Comparison of ENCODE assay signal across 16 cellular contexts in the genomic region with DNA sequence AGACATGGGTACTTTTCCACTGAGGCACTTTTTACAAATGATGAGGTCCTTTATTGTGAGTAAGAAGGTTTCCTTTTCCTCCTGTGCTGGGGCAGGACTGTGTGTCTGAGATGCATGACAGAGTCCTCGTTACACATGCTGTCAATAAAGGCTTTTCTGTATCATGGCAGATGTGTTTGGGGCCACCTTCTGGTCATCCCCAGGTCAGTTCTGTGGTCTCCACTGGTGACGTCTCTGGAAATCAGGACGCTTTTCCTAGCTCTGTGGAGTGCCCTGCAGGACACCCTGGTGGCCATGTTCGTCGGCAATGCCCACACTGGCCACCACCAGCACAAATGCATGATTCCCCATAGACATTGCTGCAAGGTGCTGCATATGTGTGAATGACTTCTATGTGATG. TPM values are rescaled to one million over a fixed set of nuclear protein-coding genes. Genes with fewer than 3 reads are reported as not detected.
DNase-seq lines count a peak whose midpoint lies in the region; ATAC-seq and TF ChIP-seq lines count a peak whose summit lies in the region.
"Had no signal": no experiment of that assay in that cellular context is flagged by ENCODE, and none has a peak within 500 bp of the region (broad histone marks: within the 10 kb centered on the region; RNA-seq: fewer than 3 reads in every experiment).

No MANE protein-coding gene starts in this region.

- peaks cover 12% of the 10 kb centered on the region for H3K4me1 Mint-ChIP-seq in endodermal cell
- H3K4me1 Mint-ChIP-seq in type B pancreatic cell (ENCODE audit: unreplicated experiment) = peaks cover 26% of the 10 kb centered on the region
- no peaks in the 10 kb centered on the region for H3K4me1 Mint-ChIP-seq in activated T-helper 17 cell treated with anti-CD3 and anti-CD28 coated beads, Interleukin-2, amount 50 U/mL, for 72 hours

- H3K4me3 Mint-ChIP-seq in endodermal cell (no peak overlapping the region), type B pancreatic cell (peak overlapping the region; percentile 31)
- no peak overlapping the region for H3K4me3 Mint-ChIP-seq in activated T-helper 17 cell treated with anti-CD3 and anti-CD28 coated beads, Interleukin-2, amount 50 U/mL, for 72 hours

- no peaks in the 10 kb centered on the region for H4K20me1 ChIP-seq in PC-9 (ENCODE audit: insufficient read depth)

- DNase-seq in SHP77 (lab: John Stamatoyannopoulos, UW) = peak; percentile 28 to 44
- no peak for DNase-seq in SHP77 treated with DMSO at 0.1 percent for 48 hours (lab: John Stamatoyannopoulos, UW)
- no peak for DNase-seq in PC-9
- no peak for DNase-seq in endodermal cell
- no peak for DNase-seq in type B pancreatic cell (ENCODE audit: extremely low spot score, unreplicated experiment)
- no peak for DNase-seq in COLO668 (lab: John Stamatoyannopoulos, UW; ENCODE audit: unreplicated experiment)
- DNase-seq: ACHN; activated CD8-positive, alpha-beta memory T cell treated with anti-CD3 and anti-CD28 coated beads for 24 hours; activated effector memory CD4-positive, alpha-beta T cell treated with Interleukin-2 at 50 U/mL for 16 hours; anterior cingulate cortex; esophagus squamous epithelium; kidney glomerular epithelial cell; NCI-H1048 had no signal

- ATAC-seq in activated T-helper 17 cell treated with anti-CD3 and anti-CD28 coated beads, Interleukin-2, amount 50 U/mL, for 72 hours (replicated peaks) = no peak
- no peak for ATAC-seq in HG02571 (IDR thresholded peaks at IDR 0.05; ENCODE audit: unreplicated experiment)

- H3F3A ChIP-seq in PC-9 (ENCODE audit: insufficient read depth, low read depth) = peaks cover 35% of the 10 kb centered on the region

- H3K9me3 Mint-ChIP-seq in endodermal cell (peaks cover 4% of the 10 kb centered on the region), type B pancreatic cell (no peaks in the 10 kb centered on the region)
- H3K9me3 Mint-ChIP-seq in activated T-helper 17 cell treated with anti-CD3 and anti-CD28 coated beads, Interleukin-2, amount 50 U/mL, for 72 hours = no peaks in the 10 kb centered on the region

- CTCF ChIA-PET in PC-9 (lab: Charles Lee) = interaction anchor here (1.2 to 1.9 kb wide), 2 partner anchors 21 to 59 kb away, joined by 4 read pairs; no protein-coding TSS in a partner anchor

- 0 out of 2 replicates have a peak overlapping the region, but pooled peaks have one; percentile 83 for H3K4me2 ChIP-seq in PC-9

- POLR2A ChIA-PET in PC-9 (lab: Charles Lee; ENCODE audit: unreplicated experiment) = no interaction called here

- intact Hi-C loops in PC-9 (cut with micrococcal nuclease; ENCODE audit: unreplicated experiment) = loop anchor here (5.0 kb wide), 2 partner anchors 397 to 417 kb away; no protein-coding TSS in a partner anchor

- H3K9me2 ChIP-seq in PC-9 (ENCODE audit: insufficient read depth) = no peaks in the 10 kb centered on the region

- 85 to 87% methylated on average over 4 to 5 of the region's 5 CpGs for WGBS in endodermal cell (ENCODE audit: insufficient coverage in 1 of 2, insufficient read length in 1 of 2), 2 experiments

- H3K4me1 ChIP-seq in PC-9 (replicated peaks; ENCODE audit: insufficient read depth) = peaks cover 47% of the 10 kb centered on the region
- H3K4me1 ChIP-seq in endodermal cell (ENCODE audit: control insufficient read depth, insufficient read depth, low read length) = no peaks in the 10 kb centered on the region

- H3K36me3 Mint-ChIP-seq in endodermal cell (ENCODE audit: low read depth) (peaks cover 2% of the 10 kb centered on the region), type B pancreatic cell (peaks cover 16% of the 10 kb centered on the region)
- H3K36me3 Mint-ChIP-seq in activated T-helper 17 cell treated with anti-CD3 and anti-CD28 coated beads, Interleukin-2, amount 50 U/mL, for 72 hours (ENCODE audit: low read depth) = no peaks in the 10 kb centered on the region

- H3K27me3 Mint-ChIP-seq in endodermal cell (ENCODE audit: insufficient read depth) (peaks cover 13% of the 10 kb centered on the region), type B pancreatic cell (peaks cover 3% of the 10 kb centered on the region)
- H3K27me3 Mint-ChIP-seq in activated T-helper 17 cell treated with anti-CD3 and anti-CD28 coated beads, Interleukin-2, amount 50 U/mL, for 72 hours = peaks cover 20% of the 10 kb centered on the region

- H2AFZ ChIP-seq in PC-9 = no peak overlapping the region

- H3K27ac ChIP-seq in PC-9 (no peak overlapping the region), endodermal cell (ENCODE audit: low read depth, low read length) (no peak overlapping the region)
- H3K27ac ChIP-seq: esophagus squamous epithelium, SJSA1 had no signal

- H3K9me3 ChIP-seq in PC-9 (ENCODE audit: insufficient read depth, low read depth) (no peaks in the 10 kb centered on the region), endodermal cell (ENCODE audit: control insufficient read depth, low read length) (peaks cover 6% of the 10 kb centered on the region)
- H3K9me3 ChIP-seq: esophagus squamous epithelium, SJSA1 had no signal

- BruUV-seq in PC-9 (replicated peaks; lab: Mats Ljungman, UMichigan) = no TSS peak

- H3K27me3 ChIP-seq in PC-9 (ENCODE audit: insufficient read depth, low read depth) = no peaks in the 10 kb centered on the region
- peaks cover 6% of the 10 kb centered on the region for H3K27me3 ChIP-seq in endodermal cell (ENCODE audit: control insufficient read depth, insufficient read depth, low read length, poor library complexity, severe bottlenecking)
- H3K27me3 ChIP-seq: SJSA1 had no signal

- peaks cover 65% of the 10 kb centered on the region for H3K79me2 ChIP-seq in PC-9 (ENCODE audit: low read depth)

- no peak overlapping the region for H3K4me3 ChIP-seq in PC-9
- H3K4me3 ChIP-seq in endodermal cell (ENCODE audit: low read length) = no peak overlapping the region
- H3K4me3 ChIP-seq: esophagus squamous epithelium, SJSA1 had no signal

- H3K36me3 ChIP-seq in PC-9 (ENCODE audit: low read depth) (0 out of 2 replicates have a peak, but pooled peaks cover 4% of the 10 kb centered on the region), endodermal cell (ENCODE audit: control insufficient read depth, insufficient read depth, low read length) (no peaks in the 10 kb centered on the region)
- H3K36me3 ChIP-seq: esophagus squamous epithelium, SJSA1 had no signal

- no peak for TF ChIP-seq CTCF in PC-9 (conservative IDR thresholded peaks at IDR 0.05)
- peak; percentile 60 for TF ChIP-seq CTCF in endodermal cell (conservative IDR thresholded peaks at IDR 0.05)
- TF ChIP-seq CTCF in type B pancreatic cell (conservative IDR thresholded peaks at IDR 0.05) = peak; percentile 41

- no peak overlapping the region for H3K9ac ChIP-seq in endodermal cell (ENCODE audit: extremely low read depth, low read length, poor library complexity, severe bottlenecking)

- H3K27ac Mint-ChIP-seq in endodermal cell (no peak overlapping the region), type B pancreatic cell (no peak overlapping the region)
- H3K27ac Mint-ChIP-seq in activated T-helper 17 cell treated with anti-CD3 and anti-CD28 coated beads, Interleukin-2, amount 50 U/mL, for 72 hours = no peak overlapping the region

RNA-seq across cellular contexts. Expression of gene CMBL, which starts 2.8 kb away (rescaled TPM):
- total RNA-seq in PC-9 (2021) = 286 and 294 TPM in 2 replicates
- total RNA-seq in endodermal cell = 10 to 100 TPM; 10.4 to 20.5 TPM
- 34.9 TPM for polyA plus RNA-seq in endodermal cell (2013, experiment 1 of 2)
- 26.8 TPM for polyA plus RNA-seq in endodermal cell (2013, experiment 2 of 2)
- 12.1 and 32.9 TPM in 2 replicates for total RNA-seq in type B pancreatic cell (ENCODE audit: low replicate concordance)
- total RNA-seq in activated T-helper 17 cell treated with anti-CD3 and anti-CD28 coated beads, Interleukin-2, amount 50 U/mL, for 72 hours = under 1 TPM; 0.80 to 0.82 TPM

RNA-seq across cellular contexts. Expression of gene MARCHF6, which starts 48.6 kb away (rescaled TPM):
- 283 and 364 TPM in 2 replicates for total RNA-seq in PC-9 (2021)
- 100 to 1,000 TPM; 149 to 150 TPM for total RNA-seq in endodermal cell
- polyA plus RNA-seq in endodermal cell (2013, experiment 1 of 2) = 146 TPM
- polyA plus RNA-seq in endodermal cell (2013, experiment 2 of 2) = 126 TPM
- total RNA-seq in type B pancreatic cell (ENCODE audit: low replicate concordance) = 132 and 199 TPM in 2 replicates
- 100 to 1,000 TPM in 1 of 2 donors, 10 to 100 TPM in 1; 87.7 to 157 TPM for total RNA-seq in activated T-helper 17 cell treated with anti-CD3 and anti-CD28 coated beads, Interleukin-2, amount 50 U/mL, for 72 hours

RNA-seq across cellular contexts. Expression of gene CCT5, which starts 54.9 kb away (rescaled TPM):
- total RNA-seq in PC-9 (2021) (658 and 831 TPM in 2 replicates), endodermal cell (100 to 1,000 TPM; 316 to 356 TPM), type B pancreatic cell (ENCODE audit: low replicate concordance) (199 and 255 TPM in 2 replicates)
- 335 TPM for polyA plus RNA-seq in endodermal cell (2013, experiment 1 of 2)
- polyA plus RNA-seq in endodermal cell (2013, experiment 2 of 2) = 321 TPM
- 100 to 1,000 TPM; 188 to 476 TPM for total RNA-seq in activated T-helper 17 cell treated with anti-CD3 and anti-CD28 coated beads, Interleukin-2, amount 50 U/mL, for 72 hours

RNA-seq across cellular contexts. Expression of gene ATPSCKMT, which starts 55.2 kb away (rescaled TPM):
- total RNA-seq in PC-9 (2021) (36.4 and 51.4 TPM in 2 replicates), endodermal cell (10 to 100 TPM; 19.2 to 27.7 TPM), type B pancreatic cell (ENCODE audit: low replicate concordance) (23.6 and 30.5 TPM in 2 replicates)
- polyA plus RNA-seq in endodermal cell (2013, experiment 1 of 2) = 14.0 TPM
- 14.8 TPM for polyA plus RNA-seq in endodermal cell (2013, experiment 2 of 2)
- total RNA-seq in activated T-helper 17 cell treated with anti-CD3 and anti-CD28 coated beads, Interleukin-2, amount 50 U/mL, for 72 hours = 10 to 100 TPM; 12.9 to 24.9 TPM

Comparison
In these comparisons a context has a peak if more than half of its experiments do, and no peak if none do; other contexts are left out.
1. DNase-seq: peak in SHP77 (2 of 2); none in SHP77 treated with DMSO at 0.1 percent for 48 hours (single experiment), PC-9 (0 of 2), endodermal cell (single experiment), type B pancreatic cell (single experiment) and COLO668 (single experiment).